8 cellular contexts compared by ENCODE assay signal in the genomic region with DNA sequence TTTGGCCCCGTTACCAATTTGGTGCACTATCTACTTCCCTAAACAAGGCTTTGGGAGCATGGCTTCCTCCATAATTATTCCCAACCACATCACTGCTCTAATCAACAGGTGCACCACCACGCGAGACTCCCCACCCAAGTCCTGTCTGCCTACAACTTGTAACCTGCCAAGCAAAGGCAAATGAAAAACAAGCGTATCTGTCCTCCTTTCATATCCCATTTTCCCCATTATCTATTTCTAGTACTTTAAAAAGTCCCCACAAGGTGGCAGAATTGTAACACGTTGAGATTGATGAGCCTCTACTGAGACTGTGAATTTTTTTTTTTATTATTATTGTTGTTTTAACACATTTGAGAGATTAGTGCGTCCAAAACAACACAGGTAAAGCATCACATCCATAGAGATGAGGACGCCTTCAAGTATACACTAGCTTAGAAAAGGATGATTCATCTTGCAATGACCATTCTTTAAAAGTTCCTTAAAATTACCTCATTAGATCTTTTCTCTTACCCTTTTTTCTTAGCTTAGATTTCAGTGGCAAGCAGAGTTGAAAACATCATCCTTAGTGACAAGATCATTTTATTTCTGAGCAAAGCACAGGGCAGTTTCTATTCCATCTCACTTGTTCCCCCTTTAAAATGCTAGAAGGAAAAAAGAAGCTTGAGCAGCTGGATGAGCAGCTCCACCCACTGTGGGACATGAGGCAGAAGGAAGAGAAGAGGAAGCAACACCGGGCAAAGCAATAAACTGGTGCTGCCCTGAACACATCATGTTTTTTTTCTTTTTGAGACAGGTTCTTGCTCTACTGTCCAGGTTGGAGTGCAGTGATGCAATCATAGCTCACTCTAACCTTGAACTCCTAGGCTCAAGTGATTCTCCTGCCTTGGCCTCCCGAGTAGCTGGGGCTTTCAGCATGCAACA.
DNase-seq lines count a peak whose midpoint lies in the region; ATAC-seq, FAIRE-seq and TF ChIP-seq lines count a peak whose summit lies in the region.

No MANE protein-coding gene starts in this region.

- no peaks in the 10 kb centered on the region for H3K79me2 ChIP-seq in GM12878 (ENCODE audit: control insufficient read depth, insufficient read depth, low read length)

- TF ChIP-seq EP300 in GM12878 (IDR thresholded peaks at IDR 0.05; ENCODE audit: borderline replicate concordance in 1 of 2, control insufficient read depth in 1 of 2, low read depth in 2 of 2, low read length in 2 of 2), result no peak

- peak overlapping the region; percentile 71 for H2AFZ ChIP-seq in GM12878 (ENCODE audit: control insufficient read depth, low read depth, low read length)

- FAIRE-seq in GM12878 (lab: Jason Lieb, UNC), result peak; percentile 64

- no peaks in the 10 kb centered on the region for H4K20me1 ChIP-seq in GM12878 (ENCODE audit: control insufficient read depth, insufficient read depth)

- H3K9me3 Mint-ChIP-seq in stimulated activated naive CD8-positive, alpha-beta T cell treated with anti-CD3 and anti-CD28 coated beads, Interleukin-15, amount 100 ng/mL, for 72 hours, result no peaks in the 10 kb centered on the region

- CTCF ChIA-PET in GM12878 (lab: Yijun Ruan, JAX), result interaction anchor here (0.6 to 7.7 kb wide), 71 partner anchors 9 to 619 kb away, joined by 3 to 141 read pairs (median 4); no protein-coding TSS in a partner anchor

- H3K27ac ChIP-seq in GM12878 (ENCODE audit: control insufficient read depth, insufficient read depth), result no peak overlapping the region

- POLR2A ChIA-PET in GM12878 (lab: Charles Lee), result interaction anchor here (0.6 to 0.7 kb wide), 2 partner anchors 21 to 386 kb away, joined by 3 to 4 read pairs; no protein-coding TSS in a partner anchor

- RAD21 ChIA-PET in GM12878 (lab: Charles Lee; ENCODE audit: unreplicated experiment), result interaction anchor here (0.7 to 3.3 kb wide), 29 partner anchors 9 to 1199 kb away, joined by 3 to 60 read pairs (median 4); no protein-coding TSS in a partner anchor

- DNase-seq in DMS 273 (lab: John Stamatoyannopoulos, UW; ENCODE audit: unreplicated experiment) (peak; percentile 83), NOMO-1 treated with DMSO at 0.1 percent for 48 hours (lab: John Stamatoyannopoulos, UW; ENCODE audit: unreplicated experiment) (peak; percentile 77), GM12878 (ENCODE audit: low read depth, low spot score) (no peak), iPS-NIHi11 (ENCODE audit: low spot score) (peak; percentile 57), NCI-H1436 (lab: John Stamatoyannopoulos, UW) (no peak)
- DNase-seq in stimulated activated naive CD8-positive, alpha-beta T cell treated with anti-CD3 and anti-CD28 coated beads, Interleukin-15, amount 100 ng/mL, for 72 hours, result peak in 1 of 2 donors; percentile 11

- peak overlapping the region; percentile 20 to 67 for H3K27ac Mint-ChIP-seq in stimulated activated naive CD8-positive, alpha-beta T cell treated with anti-CD3 and anti-CD28 coated beads, Interleukin-15, amount 100 ng/mL, for 72 hours

- peaks cover 6% of the 10 kb centered on the region for H3K4me1 ChIP-seq in GM12878 (ENCODE audit: control insufficient read depth, insufficient read depth, low read length)

- no peak for TF ChIP-seq POLR2A in GM12878 (IDR thresholded peaks at IDR 0.05; ENCODE audit: low read depth, low read length)

- H3K27me3 ChIP-seq in GM12878 (replicated peaks in 1 of 2; ENCODE audit: control insufficient read depth in 2 of 2, insufficient read depth in 2 of 2, low read length in 1 of 2), result no peaks in the 10 kb centered on the region

- TF ChIP-seq CTCF in GM12878 (IDR thresholded peaks at IDR 0.05 in 2 of 3, conservative IDR thresholded peaks at IDR 0.05 in 1 of 3; ENCODE audit: control insufficient read depth in 2 of 3, extremely low read depth in 1 of 3, insufficient read depth in 1 of 3, low read depth in 3 of 3, low read length in 3 of 3), result peak; percentile 37 to 63 (median 44); a peak in 5 of 6 replicates

- H3K4me2 ChIP-seq in GM12878 (ENCODE audit: control insufficient read depth, insufficient read depth), result peak overlapping the region; percentile 44

- SMC1A ChIA-PET in GM12878 (lab: Charles Lee; ENCODE audit: uncharacterized antibody, unreplicated experiment), result interaction anchor here (0.7 to 7.6 kb wide), 34 partner anchors 9 to 522 kb away, joined by 3 to 95 read pairs (median 5); no protein-coding TSS in a partner anchor

- TF ChIP-seq RAD21 in GM12878 (IDR thresholded peaks at IDR 0.05; ENCODE audit: insufficient read depth, low read depth, low read length), result peak; percentile 88

- 15% methylated on average over 9 of the region's 9 CpGs for WGBS in GM12878 (ENCODE audit: insufficient coverage, insufficient replicate concordance, low lambda C conversion rate, missing lambda C conversion rate)

- H3K27me3 Mint-ChIP-seq in stimulated activated naive CD8-positive, alpha-beta T cell treated with anti-CD3 and anti-CD28 coated beads, Interleukin-15, amount 100 ng/mL, for 72 hours, result no peaks in the 10 kb centered on the region

- intact Hi-C loops in GM12878 (cut with micrococcal nuclease; ENCODE audit: unreplicated experiment), result loop anchor here (1.0 to 10.0 kb wide), 8 partner anchors 68 to 522 kb away; no protein-coding TSS in a partner anchor

- H3K4me3 ChIP-seq in GM12878, result no peak overlapping the region

- no TSS peak for BruUV-seq in GM12878 (replicated peaks; lab: Mats Ljungman, UMichigan)

- no peaks in the 10 kb centered on the region for H3K9me3 ChIP-seq in GM12878 (replicated peaks; ENCODE audit: control insufficient read depth, insufficient read depth, low read length)

- no peaks in the 10 kb centered on the region for H3K36me3 ChIP-seq in GM12878 (ENCODE audit: control insufficient read depth in 2 of 2, insufficient read depth in 2 of 2, low read length in 1 of 2)

- H3K4me1 Mint-ChIP-seq in stimulated activated naive CD8-positive, alpha-beta T cell treated with anti-CD3 and anti-CD28 coated beads, Interleukin-15, amount 100 ng/mL, for 72 hours, result peaks cover 67% of the 10 kb centered on the region

- H3K4me3 Mint-ChIP-seq in stimulated activated naive CD8-positive, alpha-beta T cell treated with anti-CD3 and anti-CD28 coated beads, Interleukin-15, amount 100 ng/mL, for 72 hours, result peak overlapping the region; percentile 74 to 76

- in situ Hi-C loops in GM12878 (cut with MboI), result loop anchor here (10.0 kb wide), 1 partner anchor 436 kb away; no protein-coding TSS in a partner anchor

- ATAC-seq in GM18907 (IDR thresholded peaks at IDR 0.05; ENCODE audit: unreplicated experiment) (peak; percentile 75), HG03159 (IDR thresholded peaks at IDR 0.05; ENCODE audit: unreplicated experiment) (peak; percentile 64), GM12878 (peak; percentile 89)
- peak; percentile 69 for ATAC-seq in stimulated activated naive CD8-positive, alpha-beta T cell treated with anti-CD3 and anti-CD28 coated beads, Interleukin-15, amount 100 ng/mL, for 72 hours

- H3K9ac ChIP-seq in GM12878 (ENCODE audit: control insufficient read depth, insufficient read depth, low read length), result no peak overlapping the region

TF ChIP-seq in GM12878, 131 proteins besides CTCF, POLR2A, EP300 and RAD21 (continues in another document):
- TF ChIP-seq SMC3 (IDR thresholded peaks at IDR 0.05; ENCODE audit: borderline replicate concordance, low read length), result peak; percentile 72
- no peak for TF ChIP-seq BACH1 (IDR thresholded peaks at IDR 0.05; ENCODE audit: borderline replicate concordance)
- TF ChIP-seq RBBP5 (conservative IDR thresholded peaks at IDR 0.05), result no peak
- TF ChIP-seq CHD1 (IDR thresholded peaks at IDR 0.05; ENCODE audit: low read depth, low read length), result no peak
- TF ChIP-seq ZNF384 (IDR thresholded peaks at IDR 0.05; ENCODE audit: borderline replicate concordance, low read depth, low read length), result peak; percentile 66; the same call in 1 of the 2 replicates
- TF ChIP-seq TCF3 (IDR thresholded peaks at IDR 0.05; ENCODE audit: borderline replicate concordance, insufficient read depth, low read depth, low read length), result no peak
- TF ChIP-seq HCFC1 (IDR thresholded peaks at IDR 0.05; ENCODE audit: low read length), result no peak
- no peak for TF ChIP-seq MXI1 (IDR thresholded peaks at IDR 0.05; ENCODE audit: low read depth, low read length)
- no peak for TF ChIP-seq FOS (IDR thresholded peaks at IDR 0.05; ENCODE audit: borderline replicate concordance, extremely low read depth, insufficient read length)
- TF ChIP-seq, protein P1, sequence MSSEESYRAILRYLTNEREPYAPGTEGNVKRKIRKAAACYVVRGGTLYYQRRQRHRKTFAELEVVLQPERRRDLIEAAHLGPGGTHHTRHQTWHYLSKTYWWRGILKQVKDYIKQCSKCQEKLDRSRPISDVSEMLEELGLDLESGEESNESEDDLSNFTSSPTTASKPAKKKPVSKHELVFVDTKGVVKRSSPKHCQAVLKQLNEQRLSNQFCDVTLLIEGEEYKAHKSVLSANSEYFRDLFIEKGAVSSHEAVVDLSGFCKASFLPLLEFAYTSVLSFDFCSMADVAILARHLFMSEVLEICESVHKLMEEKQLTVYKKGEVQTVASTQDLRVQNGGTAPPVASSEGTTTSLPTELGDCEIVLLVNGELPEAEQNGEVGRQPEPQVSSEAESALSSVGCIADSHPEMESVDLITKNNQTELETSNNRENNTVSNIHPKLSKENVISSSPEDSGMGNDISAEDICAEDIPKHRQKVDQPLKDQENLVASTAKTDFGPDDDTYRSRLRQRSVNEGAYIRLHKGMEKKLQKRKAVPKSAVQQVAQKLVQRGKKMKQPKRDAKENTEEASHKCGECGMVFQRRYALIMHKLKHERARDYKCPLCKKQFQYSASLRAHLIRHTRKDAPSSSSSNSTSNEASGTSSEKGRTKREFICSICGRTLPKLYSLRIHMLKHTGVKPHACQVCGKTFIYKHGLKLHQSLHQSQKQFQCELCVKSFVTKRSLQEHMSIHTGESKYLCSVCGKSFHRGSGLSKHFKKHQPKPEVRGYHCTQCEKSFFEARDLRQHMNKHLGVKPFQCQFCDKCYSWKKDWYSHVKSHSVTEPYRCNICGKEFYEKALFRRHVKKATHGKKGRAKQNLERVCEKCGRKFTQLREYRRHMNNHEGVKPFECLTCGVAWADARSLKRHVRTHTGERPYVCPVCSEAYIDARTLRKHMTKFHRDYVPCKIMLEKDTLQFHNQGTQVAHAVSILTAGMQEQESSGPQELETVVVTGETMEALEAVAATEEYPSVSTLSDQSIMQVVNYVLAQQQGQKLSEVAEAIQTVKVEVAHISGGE (CRISPR knock-in tag; IDR thresholded peaks at IDR 0.05), result no peak
- TF ChIP-seq CEBPB (IDR thresholded peaks at IDR 0.05; ENCODE audit: borderline replicate concordance in 1 of 2, low read depth in 2 of 2, low read length in 2 of 2), result no peak
- TF ChIP-seq, protein P2, sequence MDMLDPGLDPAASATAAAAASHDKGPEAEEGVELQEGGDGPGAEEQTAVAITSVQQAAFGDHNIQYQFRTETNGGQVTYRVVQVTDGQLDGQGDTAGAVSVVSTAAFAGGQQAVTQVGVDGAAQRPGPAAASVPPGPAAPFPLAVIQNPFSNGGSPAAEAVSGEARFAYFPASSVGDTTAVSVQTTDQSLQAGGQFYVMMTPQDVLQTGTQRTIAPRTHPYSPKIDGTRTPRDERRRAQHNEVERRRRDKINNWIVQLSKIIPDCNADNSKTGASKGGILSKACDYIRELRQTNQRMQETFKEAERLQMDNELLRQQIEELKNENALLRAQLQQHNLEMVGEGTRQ (IDR thresholded peaks at IDR 0.05; ENCODE audit: borderline replicate concordance, low read depth, low read length), result no peak

Comparison
In these comparisons a context has a peak if more than half of its experiments do, and no peak if none do; other contexts are left out.
1. DNase-seq: peak in DMS 273 (single experiment), NOMO-1 treated with DMSO at 0.1 percent for 48 hours (single experiment) and iPS-NIHi11 (single experiment); none in GM12878 (single experiment) and NCI-H1436 (single experiment).
2. Peak in every context shown above with its lines, with median percentiles within 50 percentile points of each other: ATAC-seq.